ENCODE assay signal across 2 cellular contexts in genomic region chr17:73360961-73361761, GRCh38.
TF ChIP-seq lines count a peak whose summit lies in the region.

No MANE protein-coding gene starts in this region.

TF ChIP-seq in GM23338, 12 proteins besides CTCF, POLR2A, EP300 and RAD21:
- TF ChIP-seq NANOG (IDR thresholded peaks at IDR 0.05; ENCODE audit: borderline replicate concordance), result 0 out of 2 replicates have a peak, but pooled peaks have one; percentile 22
- no peak for TF ChIP-seq CREB1 (CRISPR knock-in tag; IDR thresholded peaks at IDR 0.05; ENCODE audit: low read depth)

TF ChIP-seq in Ishikawa, 13 proteins besides CTCF, POLR2A, EP300 and RAD21:
- TF ChIP-seq TCF12 (IDR thresholded peaks at IDR 0.05; ENCODE audit: low read depth) (no peak), EGR1 (IDR thresholded peaks at IDR 0.05) (0 out of 2 replicates have a peak, but pooled peaks have one; percentile 8)
